In genomic region chr5:155676967-155677366, GRCh38 we compare ENCODE assay signal across 21 cellular contexts.
DNase-seq lines count a peak whose midpoint lies in the region; ATAC-seq lines count a peak whose summit lies in the region.
"Had no signal": no experiment of that assay in that cellular context is flagged by ENCODE, and none has a peak within 500 bp of the region (broad histone marks: within the 10 kb centered on the region; RNA-seq: fewer than 3 reads in every experiment).

No MANE protein-coding gene starts in this region.

- DNase-seq in HK-2 (ENCODE audit: unreplicated experiment) (no peak), NCI-H1436 treated with DMSO at 0.1 percent for 48 hours (lab: John Stamatoyannopoulos, UW) (no peak), NCI-H774 (lab: John Stamatoyannopoulos, UW) (no peak)
- DNase-seq: 8988T; activated CD8-positive, alpha-beta memory T cell treated with anti-CD3 and anti-CD28 coated beads, Interleukin-2, amount 50 U/mL, for 4 hours; caudate nucleus; CD8-positive, alpha-beta T cell; DMS 273 treated with DMSO at 0.1 percent for 48 hours; midbrain; natural killer cell; NCI-H1417 treated with DMSO at 0.1 percent for 48 hours; NCI-H446 treated with DMSO at 0.1 percent for 48 hours; PC-9; SHP77; WERI-Rb-1 had no signal

- ATAC-seq in GM18499 (IDR thresholded peaks at IDR 0.05; ENCODE audit: insufficient read depth, unreplicated experiment): peak; percentile 92
- ATAC-seq in GM21360 (IDR thresholded peaks at IDR 0.05; ENCODE audit: unreplicated experiment): peak; percentile 91
- ATAC-seq in HG02623 (IDR thresholded peaks at IDR 0.05; ENCODE audit: unreplicated experiment): peak; percentile 80
- peak; percentile 60 for ATAC-seq in HG03469 (IDR thresholded peaks at IDR 0.05; ENCODE audit: unreplicated experiment)
- ATAC-seq in HG03139 (IDR thresholded peaks at IDR 0.05; ENCODE audit: unreplicated experiment): no peak
- ATAC-seq: activated T-helper 17 cell treated with anti-CD3 and anti-CD28 coated beads, Interleukin-2, amount 50 U/mL, for 72 hours; CD8-positive, alpha-beta T cell; natural killer cell had no signal
